In genomic region chr9:86443992-86444391, GRCh38 we compare ENCODE assay signal across 36 cellular contexts.
"Had no signal": no experiment of that assay in that cellular context is flagged by ENCODE, and none has a peak within 500 bp of the region (broad histone marks: within the 10 kb centered on the region; RNA-seq: fewer than 3 reads in every experiment).

No MANE protein-coding gene starts in this region.

- H3K9me3 Mint-ChIP-seq: activated CD4-positive, alpha-beta memory T cell treated with anti-CD3 and anti-CD28 coated beads, Interleukin-2, amount 10 ng/mL, durations not matched to agents 7 days and 5 days; activated naive CD8-positive, alpha-beta T cell treated with anti-CD3 and anti-CD28 coated beads for 36 hours had no signal

- DNase-seq: activated CD4-positive, alpha-beta memory T cell treated with anti-CD3 and anti-CD28 coated beads, Interleukin-2, amount 10 ng/mL, durations not matched to agents 7 days and 5 days; activated CD4-positive, alpha-beta T cell treated with anti-CD3 and anti-CD28 coated beads for 1 hour; activated CD4-positive, alpha-beta T cell treated with anti-CD3 and anti-CD28 coated beads for 48 hours; activated CD4-positive, CD25-positive, alpha-beta regulatory T cell; activated CD8-positive, alpha-beta memory T cell treated with anti-CD3 and anti-CD28 coated beads for 24 hours; activated CD8-positive, alpha-beta memory T cell treated with anti-CD3 and anti-CD28 coated beads, Interleukin-2, amount 10 ng/mL, durations not matched to agents 7 days and 5 days; activated CD8-positive, alpha-beta memory T cell treated with anti-CD3 and anti-CD28 coated beads, Interleukin-2, amount 50 U/mL, for 48 hours; activated effector memory CD4-positive, alpha-beta T cell treated with Interleukin-2 at 50 U/mL for 16 hours; activated naive CD4-positive, alpha-beta T cell treated with anti-CD3 and anti-CD28 coated beads, Interleukin-2, amount 50 U/mL, for 16 hours; activated naive CD8-positive, alpha-beta T cell treated with anti-CD3 and anti-CD28 coated beads for 36 hours; activated T-cell treated with anti-CD3 and anti-CD28 coated beads, Interleukin-2, amount 50 U/mL, for 48 hours; amniotic stem cell; aorta; Karpas-422; KBM-7; NCI-H1105; NCI-H1417 treated with DMSO at 0.1 percent for 48 hours; NCI-H187 treated with DMSO at 0.1 percent for 48 hours; NCI-H2081; NCI-H345; NCI-H510A; NCI-H526; NCI-H748 treated with DMSO at 0.1 percent for 48 hours; NK-92 treated with Interleukin-12 subunit alpha and Interleukin-12 subunit beta, amount 100 ng/mL, for 24 hours; PC-3; Peyer's patch; RPMI8226; SHP77 treated with DMSO at 0.1 percent for 48 hours; SK-N-SH; SW 1271; T-helper 1 cell; T-helper 2 cell; T-helper 9 cell had no signal

- ATAC-seq: activated CD8-positive, alpha-beta memory T cell treated with anti-CD3 and anti-CD28 coated beads, Interleukin-2, amount 10 ng/mL, durations not matched to agents 7 days and 5 days; PC-3 had no signal

- H3K27ac Mint-ChIP-seq: activated CD4-positive, alpha-beta memory T cell treated with anti-CD3 and anti-CD28 coated beads, Interleukin-2, amount 10 ng/mL, durations not matched to agents 7 days and 5 days; activated CD8-positive, alpha-beta memory T cell treated with anti-CD3 and anti-CD28 coated beads, Interleukin-2, amount 10 ng/mL, durations not matched to agents 7 days and 5 days; activated naive CD8-positive, alpha-beta T cell treated with anti-CD3 and anti-CD28 coated beads for 36 hours had no signal

- H3K36me3 Mint-ChIP-seq: activated CD8-positive, alpha-beta memory T cell treated with anti-CD3 and anti-CD28 coated beads, Interleukin-2, amount 10 ng/mL, durations not matched to agents 7 days and 5 days; activated naive CD8-positive, alpha-beta T cell treated with anti-CD3 and anti-CD28 coated beads for 36 hours had no signal

- H3K36me3 ChIP-seq: cardiac muscle cell, Peyer's patch, SJSA1 had no signal

- H3K9me3 ChIP-seq: Peyer's patch, SJSA1, SK-N-SH had no signal

- H3K27ac ChIP-seq: cardiac muscle cell, Peyer's patch, SJSA1, VCaP had no signal

- H3K4me3 Mint-ChIP-seq: activated CD4-positive, alpha-beta memory T cell treated with anti-CD3 and anti-CD28 coated beads, Interleukin-2, amount 10 ng/mL, durations not matched to agents 7 days and 5 days; activated CD8-positive, alpha-beta memory T cell treated with anti-CD3 and anti-CD28 coated beads, Interleukin-2, amount 10 ng/mL, durations not matched to agents 7 days and 5 days; activated naive CD8-positive, alpha-beta T cell treated with anti-CD3 and anti-CD28 coated beads for 36 hours had no signal

- H3K9ac ChIP-seq: SK-N-SH had no signal

- H3K4me1 ChIP-seq: Peyer's patch, SJSA1 had no signal

- H3K4me1 Mint-ChIP-seq: activated CD4-positive, alpha-beta memory T cell treated with anti-CD3 and anti-CD28 coated beads, Interleukin-2, amount 10 ng/mL, durations not matched to agents 7 days and 5 days; activated CD8-positive, alpha-beta memory T cell treated with anti-CD3 and anti-CD28 coated beads, Interleukin-2, amount 10 ng/mL, durations not matched to agents 7 days and 5 days; activated naive CD8-positive, alpha-beta T cell treated with anti-CD3 and anti-CD28 coated beads for 36 hours had no signal

- H3K4me2 ChIP-seq: SK-N-SH had no signal

- H3K4me3 ChIP-seq: cardiac muscle cell, Peyer's patch, SJSA1 had no signal

- H3K27me3 ChIP-seq: cardiac muscle cell, Peyer's patch, SJSA1 had no signal
